Comparison of ENCODE assay signal across 1 cellular context in genomic region chr2:100291152-100291970, GRCh38.
TF ChIP-seq lines count a peak whose summit lies in the region.

No MANE protein-coding gene starts in this region.

TF ChIP-seq in K562, 482 proteins besides CTCF, POLR2A, EP300 and RAD21 (continued from another document and continues in another):
- TF ChIP-seq PBX2 (CRISPR knock-in tag; IDR thresholded peaks at IDR 0.05; ENCODE audit: low read depth) = no peak
- TF ChIP-seq PBX2 (tag; conservative IDR thresholded peaks at IDR 0.05; ENCODE audit: low read depth) = no peak
- 0 out of 2 replicates have a peak, but pooled peaks have one; percentile 3 for TF ChIP-seq NFE2L1 (tag; IDR thresholded peaks at IDR 0.05; ENCODE audit: borderline replicate concordance, low read depth)
- TF ChIP-seq BRF1 (IDR thresholded peaks at IDR 0.05; ENCODE audit: borderline replicate concordance, extremely low read depth, insufficient read length) = no peak
- peak; percentile 83 for TF ChIP-seq FOXJ2 (tag; IDR thresholded peaks at IDR 0.05)
- TF ChIP-seq GTF2F1 (IDR thresholded peaks at IDR 0.05; ENCODE audit: low read depth, low read length) = no peak
- no peak for TF ChIP-seq BRCA1 (IDR thresholded peaks at IDR 0.05)
- no peak for TF ChIP-seq BRCA1 (CRISPR knock-in tag; IDR thresholded peaks at IDR 0.05)
- TF ChIP-seq SMC3 (conservative IDR thresholded peaks at IDR 0.05; ENCODE audit: insufficient read depth, low read depth, low read length) = no peak
- TF ChIP-seq ETV1 (tag; conservative IDR thresholded peaks at IDR 0.05; ENCODE audit: low read depth) = peak; percentile 62
- peak; percentile 100 for TF ChIP-seq JUND (IDR thresholded peaks at IDR 0.05; ENCODE audit: borderline replicate concordance, low read depth, low read length)
- peak; percentile 100 for TF ChIP-seq JUND (tag; IDR thresholded peaks at IDR 0.05; ENCODE audit: borderline replicate concordance, low read depth, low read length)
- TF ChIP-seq SIN3A (IDR thresholded peaks at IDR 0.05; ENCODE audit: borderline replicate concordance in 2 of 2, control insufficient read depth in 1 of 2, low read depth in 2 of 2, low read length in 2 of 2) = no peak
- no peak for TF ChIP-seq POLR3A (IDR thresholded peaks at IDR 0.05; ENCODE audit: borderline replicate concordance, extremely low read depth, insufficient read depth, insufficient read length)
- TF ChIP-seq THRB (CRISPR knock-in tag; conservative IDR thresholded peaks at IDR 0.05) = no peak
- TF ChIP-seq CBX2 (IDR thresholded peaks at IDR 0.05; ENCODE audit: insufficient read depth, low read length, poor library complexity, severe bottlenecking) = no peak
- TF ChIP-seq, protein P1, sequence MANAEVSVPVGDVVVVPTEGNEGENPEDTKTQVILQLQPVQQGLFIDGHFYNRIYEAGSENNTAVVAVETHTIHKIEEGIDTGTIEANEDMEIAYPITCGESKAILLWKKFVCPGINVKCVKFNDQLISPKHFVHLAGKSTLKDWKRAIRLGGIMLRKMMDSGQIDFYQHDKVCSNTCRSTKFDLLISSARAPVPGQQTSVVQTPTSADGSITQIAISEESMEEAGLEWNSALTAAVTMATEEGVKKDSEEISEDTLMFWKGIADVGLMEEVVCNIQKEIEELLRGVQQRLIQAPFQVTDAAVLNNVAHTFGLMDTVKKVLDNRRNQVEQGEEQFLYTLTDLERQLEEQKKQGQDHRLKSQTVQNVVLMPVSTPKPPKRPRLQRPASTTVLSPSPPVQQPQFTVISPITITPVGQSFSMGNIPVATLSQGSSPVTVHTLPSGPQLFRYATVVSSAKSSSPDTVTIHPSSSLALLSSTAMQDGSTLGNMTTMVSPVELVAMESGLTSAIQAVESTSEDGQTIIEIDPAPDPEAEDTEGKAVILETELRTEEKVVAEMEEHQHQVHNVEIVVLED (CRISPR knock-in tag; IDR thresholded peaks at IDR 0.05) = no peak
- TF ChIP-seq ZBTB40 (IDR thresholded peaks at IDR 0.05) = no peak
- TF ChIP-seq ZBTB40 (CRISPR knock-in tag; IDR thresholded peaks at IDR 0.05) = no peak
- 0 out of 4 replicates have a peak, but pooled peaks of 1 of the 2 experiments have one; percentile 16 for TF ChIP-seq ARNT (IDR thresholded peaks at IDR 0.05)
- TF ChIP-seq DPF2 (IDR thresholded peaks at IDR 0.05) = peak; percentile 98
- TF ChIP-seq ZNF785 (CRISPR knock-in tag; IDR thresholded peaks at IDR 0.05) = no peak
- no peak for TF ChIP-seq ZNF3 (CRISPR knock-in tag; IDR thresholded peaks at IDR 0.05)
- TF ChIP-seq FOSL1 (tag; conservative IDR thresholded peaks at IDR 0.05) = peak; percentile 98
- no peak for TF ChIP-seq KAT2B (IDR thresholded peaks at IDR 0.05; ENCODE audit: low read depth, low read length)
- TF ChIP-seq ZNF551 (CRISPR knock-in tag; IDR thresholded peaks at IDR 0.05) = no peak
- TF ChIP-seq ZNF324 (CRISPR knock-in tag; IDR thresholded peaks at IDR 0.05) = no peak
- TF ChIP-seq PHB (CRISPR knock-in tag; IDR thresholded peaks at IDR 0.05) = no peak
- TF ChIP-seq DMBX1 (CRISPR knock-in tag; IDR thresholded peaks at IDR 0.05; ENCODE audit: borderline replicate concordance) = 0 out of 2 replicates have a peak, but pooled peaks have one; percentile 80
- 0 out of 2 replicates have a peak, but pooled peaks have one; percentile 31 for TF ChIP-seq PML (IDR thresholded peaks at IDR 0.05; ENCODE audit: low read length)
- TF ChIP-seq, protein P2, sequence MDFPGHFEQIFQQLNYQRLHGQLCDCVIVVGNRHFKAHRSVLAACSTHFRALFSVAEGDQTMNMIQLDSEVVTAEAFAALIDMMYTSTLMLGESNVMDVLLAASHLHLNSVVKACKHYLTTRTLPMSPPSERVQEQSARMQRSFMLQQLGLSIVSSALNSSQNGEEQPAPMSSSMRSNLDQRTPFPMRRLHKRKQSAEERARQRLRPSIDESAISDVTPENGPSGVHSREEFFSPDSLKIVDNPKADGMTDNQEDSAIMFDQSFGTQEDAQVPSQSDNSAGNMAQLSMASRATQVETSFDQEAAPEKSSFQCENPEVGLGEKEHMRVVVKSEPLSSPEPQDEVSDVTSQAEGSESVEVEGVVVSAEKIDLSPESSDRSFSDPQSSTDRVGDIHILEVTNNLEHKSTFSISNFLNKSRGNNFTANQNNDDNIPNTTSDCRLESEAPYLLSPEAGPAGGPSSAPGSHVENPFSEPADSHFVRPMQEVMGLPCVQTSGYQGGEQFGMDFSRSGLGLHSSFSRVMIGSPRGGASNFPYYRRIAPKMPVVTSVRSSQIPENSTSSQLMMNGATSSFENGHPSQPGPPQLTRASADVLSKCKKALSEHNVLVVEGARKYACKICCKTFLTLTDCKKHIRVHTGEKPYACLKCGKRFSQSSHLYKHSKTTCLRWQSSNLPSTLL (IDR thresholded peaks at IDR 0.05) = peak; percentile 41; the same call in 1 of the 2 replicates
- TF ChIP-seq, protein P3, sequence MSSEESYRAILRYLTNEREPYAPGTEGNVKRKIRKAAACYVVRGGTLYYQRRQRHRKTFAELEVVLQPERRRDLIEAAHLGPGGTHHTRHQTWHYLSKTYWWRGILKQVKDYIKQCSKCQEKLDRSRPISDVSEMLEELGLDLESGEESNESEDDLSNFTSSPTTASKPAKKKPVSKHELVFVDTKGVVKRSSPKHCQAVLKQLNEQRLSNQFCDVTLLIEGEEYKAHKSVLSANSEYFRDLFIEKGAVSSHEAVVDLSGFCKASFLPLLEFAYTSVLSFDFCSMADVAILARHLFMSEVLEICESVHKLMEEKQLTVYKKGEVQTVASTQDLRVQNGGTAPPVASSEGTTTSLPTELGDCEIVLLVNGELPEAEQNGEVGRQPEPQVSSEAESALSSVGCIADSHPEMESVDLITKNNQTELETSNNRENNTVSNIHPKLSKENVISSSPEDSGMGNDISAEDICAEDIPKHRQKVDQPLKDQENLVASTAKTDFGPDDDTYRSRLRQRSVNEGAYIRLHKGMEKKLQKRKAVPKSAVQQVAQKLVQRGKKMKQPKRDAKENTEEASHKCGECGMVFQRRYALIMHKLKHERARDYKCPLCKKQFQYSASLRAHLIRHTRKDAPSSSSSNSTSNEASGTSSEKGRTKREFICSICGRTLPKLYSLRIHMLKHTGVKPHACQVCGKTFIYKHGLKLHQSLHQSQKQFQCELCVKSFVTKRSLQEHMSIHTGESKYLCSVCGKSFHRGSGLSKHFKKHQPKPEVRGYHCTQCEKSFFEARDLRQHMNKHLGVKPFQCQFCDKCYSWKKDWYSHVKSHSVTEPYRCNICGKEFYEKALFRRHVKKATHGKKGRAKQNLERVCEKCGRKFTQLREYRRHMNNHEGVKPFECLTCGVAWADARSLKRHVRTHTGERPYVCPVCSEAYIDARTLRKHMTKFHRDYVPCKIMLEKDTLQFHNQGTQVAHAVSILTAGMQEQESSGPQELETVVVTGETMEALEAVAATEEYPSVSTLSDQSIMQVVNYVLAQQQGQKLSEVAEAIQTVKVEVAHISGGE (CRISPR knock-in tag; IDR thresholded peaks at IDR 0.05) = peak in 1 of 3 experiments; percentile 12; a peak in 1 of 6 replicates
- no peak for TF ChIP-seq ASH1L (IDR thresholded peaks at IDR 0.05; ENCODE audit: borderline replicate concordance, low read depth, partially characterized antibody)
- TF ChIP-seq IRF9 (tag; IDR thresholded peaks at IDR 0.05) = peak; percentile 25; the same call in 1 of the 2 replicates
- TF ChIP-seq ZC3H8 (IDR thresholded peaks at IDR 0.05) = no peak
- TF ChIP-seq BMI1 (IDR thresholded peaks at IDR 0.05; ENCODE audit: low read length) = no peak
- TF ChIP-seq POLR2G (IDR thresholded peaks at IDR 0.05; ENCODE audit: low read depth, low read length) = peak; percentile 47
- no peak for TF ChIP-seq TFAM (CRISPR knock-in tag; conservative IDR thresholded peaks at IDR 0.05)
- peak; percentile 82 for TF ChIP-seq HDAC2 (IDR thresholded peaks at IDR 0.05)
- TF ChIP-seq ZNF830 (CRISPR knock-in tag; IDR thresholded peaks at IDR 0.05) = no peak
- TF ChIP-seq ZNF76 (CRISPR knock-in tag; IDR thresholded peaks at IDR 0.05; ENCODE audit: borderline replicate concordance) = no peak
- TF ChIP-seq ZNF311 (CRISPR knock-in tag; IDR thresholded peaks at IDR 0.05) = no peak
- TF ChIP-seq FUS (optimal IDR thresholded peaks at IDR 0.05; ENCODE audit: low read depth, low read length) = no peak
- TF ChIP-seq ZFX (CRISPR knock-in tag; IDR thresholded peaks at IDR 0.05) = peak; percentile 64; the same call in 1 of the 2 replicates
- peak; percentile 96 for TF ChIP-seq SMARCC2 (IDR thresholded peaks at IDR 0.05; ENCODE audit: low read depth)
